ENCODE assay signal across 1 cellular context in the genomic region with DNA sequence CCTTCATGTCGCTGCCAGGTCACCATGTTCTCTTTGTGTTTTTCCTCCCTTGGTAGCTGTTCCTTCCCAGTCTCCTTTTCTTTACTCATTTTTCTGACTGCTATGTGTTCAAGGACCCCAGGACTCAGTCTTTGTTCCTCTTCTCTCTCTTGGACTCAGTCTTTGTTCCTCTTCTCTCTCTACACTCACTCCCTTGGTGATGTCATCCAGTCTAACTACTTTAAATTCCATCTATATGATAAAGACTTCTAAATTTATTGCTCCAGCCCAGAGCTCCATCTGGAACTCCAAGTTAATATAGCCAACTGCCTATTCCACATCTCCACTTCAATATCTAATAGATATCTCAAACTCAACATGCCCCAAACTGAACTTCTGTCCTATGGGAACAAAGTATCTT.
TF ChIP-seq lines count a peak whose summit lies in the region.

No MANE protein-coding gene starts in this region.

TF ChIP-seq in SK-N-SH treated with all-trans-retinoic acid at 6 μM for 48 hours, 23 proteins besides CTCF, POLR2A, EP300 and RAD21 (continued from another document):
- TF ChIP-seq, protein P1, sequence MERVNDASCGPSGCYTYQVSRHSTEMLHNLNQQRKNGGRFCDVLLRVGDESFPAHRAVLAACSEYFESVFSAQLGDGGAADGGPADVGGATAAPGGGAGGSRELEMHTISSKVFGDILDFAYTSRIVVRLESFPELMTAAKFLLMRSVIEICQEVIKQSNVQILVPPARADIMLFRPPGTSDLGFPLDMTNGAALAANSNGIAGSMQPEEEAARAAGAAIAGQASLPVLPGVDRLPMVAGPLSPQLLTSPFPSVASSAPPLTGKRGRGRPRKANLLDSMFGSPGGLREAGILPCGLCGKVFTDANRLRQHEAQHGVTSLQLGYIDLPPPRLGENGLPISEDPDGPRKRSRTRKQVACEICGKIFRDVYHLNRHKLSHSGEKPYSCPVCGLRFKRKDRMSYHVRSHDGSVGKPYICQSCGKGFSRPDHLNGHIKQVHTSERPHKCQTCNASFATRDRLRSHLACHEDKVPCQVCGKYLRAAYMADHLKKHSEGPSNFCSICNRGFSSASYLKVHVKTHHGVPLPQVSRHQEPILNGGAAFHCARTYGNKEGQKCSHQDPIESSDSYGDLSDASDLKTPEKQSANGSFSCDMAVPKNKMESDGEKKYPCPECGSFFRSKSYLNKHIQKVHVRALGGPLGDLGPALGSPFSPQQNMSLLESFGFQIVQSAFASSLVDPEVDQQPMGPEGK (CRISPR knock-in tag; IDR thresholded peaks at IDR 0.05; ENCODE audit: borderline replicate concordance) = no peak
- TF ChIP-seq, protein P2, sequence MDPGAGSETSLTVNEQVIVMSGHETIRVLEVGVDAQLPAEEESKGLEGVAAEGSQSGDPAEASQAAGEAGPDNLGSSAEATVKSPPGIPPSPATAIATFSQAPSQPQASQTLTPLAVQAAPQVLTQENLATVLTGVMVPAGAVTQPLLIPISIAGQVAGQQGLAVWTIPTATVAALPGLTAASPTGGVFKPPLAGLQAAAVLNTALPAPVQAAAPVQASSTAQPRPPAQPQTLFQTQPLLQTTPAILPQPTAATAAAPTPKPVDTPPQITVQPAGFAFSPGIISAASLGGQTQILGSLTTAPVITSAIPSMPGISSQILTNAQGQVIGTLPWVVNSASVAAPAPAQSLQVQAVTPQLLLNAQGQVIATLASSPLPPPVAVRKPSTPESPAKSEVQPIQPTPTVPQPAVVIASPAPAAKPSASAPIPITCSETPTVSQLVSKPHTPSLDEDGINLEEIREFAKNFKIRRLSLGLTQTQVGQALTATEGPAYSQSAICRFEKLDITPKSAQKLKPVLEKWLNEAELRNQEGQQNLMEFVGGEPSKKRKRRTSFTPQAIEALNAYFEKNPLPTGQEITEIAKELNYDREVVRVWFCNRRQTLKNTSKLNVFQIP (CRISPR knock-in tag; IDR thresholded peaks at IDR 0.05; ENCODE audit: borderline replicate concordance, low read depth) = no peak
- TF ChIP-seq TCF4 (CRISPR knock-in tag; IDR thresholded peaks at IDR 0.05; ENCODE audit: borderline replicate concordance) = no peak
- TF ChIP-seq ZFP30 (CRISPR knock-in tag; IDR thresholded peaks at IDR 0.05) = no peak
- no peak for TF ChIP-seq ZNF8 (CRISPR knock-in tag; IDR thresholded peaks at IDR 0.05)
- TF ChIP-seq ZC3H10 (CRISPR knock-in tag; IDR thresholded peaks at IDR 0.05) = no peak
- no peak for TF ChIP-seq BACH2 (CRISPR knock-in tag; IDR thresholded peaks at IDR 0.05; ENCODE audit: borderline replicate concordance)
- TF ChIP-seq SNAI2 (CRISPR knock-in tag; IDR thresholded peaks at IDR 0.05) = no peak
